In the genomic region with DNA sequence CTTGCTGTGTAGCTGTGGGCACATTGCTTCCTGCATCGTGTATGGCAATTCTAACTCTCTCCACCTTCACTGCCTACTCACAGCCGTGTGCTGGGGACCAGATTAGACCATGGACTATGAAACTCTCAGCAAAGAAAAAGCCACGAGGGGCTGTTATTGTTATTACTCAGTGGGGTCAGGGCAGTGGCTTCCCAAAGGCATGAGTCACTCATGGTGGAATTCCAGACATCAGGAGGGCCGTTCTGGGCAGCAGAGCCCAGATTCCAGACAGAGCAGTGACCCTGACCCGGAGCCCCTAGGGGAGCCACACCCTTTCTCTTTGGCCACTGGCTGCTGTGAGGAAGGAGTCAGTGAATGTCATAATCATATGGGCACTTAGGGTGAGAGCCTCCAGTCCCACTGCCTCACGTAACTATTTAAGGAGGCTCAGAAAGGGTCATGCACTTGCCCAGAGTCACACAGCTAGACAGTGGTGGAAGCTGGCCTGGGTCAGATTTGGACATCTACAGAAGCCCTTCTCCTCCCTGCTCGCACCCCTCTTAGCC, we compare ENCODE assay signal across 8 cellular contexts. TPM values are rescaled to one million over a fixed set of nuclear protein-coding genes. Genes with fewer than 3 reads are reported as not detected.
DNase-seq lines count a peak whose midpoint lies in the region; ATAC-seq and TF ChIP-seq lines count a peak whose summit lies in the region.

No MANE protein-coding gene starts in this region.

- TF ChIP-seq POLR2A in adrenal gland (IDR thresholded peaks at IDR 0.05) (peak in 1 of 2 donors; percentile 67), gastrocnemius medialis (IDR thresholded peaks at IDR 0.05) (peak in 1 of 2 donors; percentile 18)

- H3K36me3 ChIP-seq in GM23248 (ENCODE audit: low read depth) (no peaks in the 10 kb centered on the region), adrenal gland (replicated peaks in 1 of 2) (no peaks in the 10 kb centered on the region), gastrocnemius medialis (no peaks in the 10 kb centered on the region)

- intact Hi-C loops in adrenal gland (cut with DNase I), result no loop called here
- intact Hi-C loops in cardiac septum (cut with DNase I), result loop anchor here (1.0 to 5.0 kb wide), 2 partner anchors 9 to 116 kb away; no protein-coding TSS in a partner anchor
- intact Hi-C loops in gastrocnemius medialis (cut with DNase I; ENCODE audit: low total_unique reads), result loop anchor here (1.0 kb wide), 1 partner anchor 21 kb away; no protein-coding TSS in a partner anchor

- H3K4me2 ChIP-seq in GM23248 (ENCODE audit: unreplicated experiment), result peak overlapping the region; percentile 65

- no peaks in the 10 kb centered on the region for H3K9me2 ChIP-seq in GM23248 (ENCODE audit: insufficient read depth)

- H3K27ac ChIP-seq in GM23248, result peak overlapping the region; percentile 91
- peak overlapping the region; percentile 62 to 91 (median 79) for H3K27ac ChIP-seq in adrenal gland
- H3K27ac ChIP-seq in gastrocnemius medialis, result peak overlapping the region; percentile 47 to 83 (median 66)

- TF ChIP-seq CTCF in adrenal gland (IDR thresholded peaks at IDR 0.05), result no peak
- TF ChIP-seq CTCF in gastrocnemius medialis (IDR thresholded peaks at IDR 0.05 in 4 of 5, conservative IDR thresholded peaks at IDR 0.05 in 1 of 5), result no peak

- peak overlapping the region; percentile 64 for H3K9ac ChIP-seq in GM23248

- no peaks in the 10 kb centered on the region for H3K79me2 ChIP-seq in GM23248 (ENCODE audit: insufficient read depth)

- H3K27me3 ChIP-seq in GM23248 (replicated peaks; ENCODE audit: insufficient read depth) (no peaks in the 10 kb centered on the region), adrenal gland (no peaks in the 10 kb centered on the region), gastrocnemius medialis (no peaks in the 10 kb centered on the region)

- H2AFZ ChIP-seq in GM23248, result no peak overlapping the region

- ATAC-seq in gastrocnemius medialis, result peak; percentile 68 to 77
- ATAC-seq in HG03175 (IDR thresholded peaks at IDR 0.05; ENCODE audit: unreplicated experiment), result no peak
- no peak for ATAC-seq in GM21526 (IDR thresholded peaks at IDR 0.05; ENCODE audit: low FRiP score, unreplicated experiment)

- H3K4me1 ChIP-seq in GM23248 (ENCODE audit: insufficient read depth) (peaks cover 53% of the 10 kb centered on the region), adrenal gland (replicated peaks in 1 of 2) (peaks cover 16 to 39% of the 10 kb centered on the region in 2 donors), gastrocnemius medialis (peaks cover 24 to 40% of the 10 kb centered on the region in 2 donors)

- 0 to 1% methylated on average over 7 of the region's 7 CpGs for WGBS in GM23248 (ENCODE audit: low coverage in 1 of 2, low lambda C conversion rate in 2 of 2, missing lambda C conversion rate in 2 of 2), 2 experiments
- WGBS in adrenal gland, 4 donors, result 23 to 50% (median 33%) methylated on average over 4 to 7 of the region's 7 CpGs

- in situ Hi-C loops in GM23248 (cut with MboI) (no loop called here), gastrocnemius medialis (cut with MboI; ENCODE audit: low sequenced_read_pairs in 4 of 4) (no loop called here)

- no peaks in the 10 kb centered on the region for H4K20me1 ChIP-seq in GM23248 (ENCODE audit: insufficient read depth)

- no peak overlapping the region for H3K4me3 ChIP-seq in GM23248
- H3K4me3 ChIP-seq in adrenal gland, result no peak overlapping the region
- no peak overlapping the region for H3K4me3 ChIP-seq in gastrocnemius medialis

- H3F3A ChIP-seq in GM23248 (ENCODE audit: insufficient read depth), result peaks cover 61% of the 10 kb centered on the region

- DNase-seq in GM23248 (peak; percentile 97), adrenal gland (peak; percentile 60 to 92 (median 92)), cardiac septum (ENCODE audit: low spot score) (peak; percentile 87), gastrocnemius medialis (peak; percentile 72 to 86), SKM-1 (lab: John Stamatoyannopoulos, UW; ENCODE audit: unreplicated experiment) (no peak)
- DNase-seq in activated CD4-positive, alpha-beta T cell treated with anti-CD3 and anti-CD28 coated beads, Interleukin-2, amount 50 U/mL, for 1 hour, result no peak

- H3K9me3 ChIP-seq in GM23248 (ENCODE audit: low read depth), result no peaks in the 10 kb centered on the region
- H3K9me3 ChIP-seq in adrenal gland (replicated peaks in 1 of 3), result no peaks in the 10 kb centered on the region
- no peaks in the 10 kb centered on the region for H3K9me3 ChIP-seq in gastrocnemius medialis

RNA-seq across cellular contexts. Expression of gene CCN5, which starts 22.2 kb away (rescaled TPM):
- total RNA-seq in GM23248 (2014; rRNA removed; shearing (Covaris generic)), result 24.5 and 47.3 TPM in 2 replicates
- polyA plus RNA-seq in GM23248 (2016; fragmentation: Nextera tagmentation; extraction: Ambion mirVana) (20.8 and 23.6 TPM in 2 replicates), adrenal gland (10 to 100 TPM in 2 of 3 donors, 1 to 10 TPM in 1; 8.0 to 47.3 (median 19.1) TPM)
- total RNA-seq in adrenal gland (100 to 1,000 TPM in 2 of 8 donors, 10 to 100 TPM in 6; 24.5 to 115 (median 63.1) TPM), cardiac septum (29.3 TPM), gastrocnemius medialis (10 to 100 TPM; 16.4 to 65.3 (median 45.7) TPM)

RNA-seq across cellular contexts. Expression of gene ADA, which starts 41.5 kb away (rescaled TPM):
- total RNA-seq in GM23248 (2014; rRNA removed; shearing (Covaris generic)), result 7.0 and 8.6 TPM in 2 replicates
- polyA plus RNA-seq in GM23248 (2016; fragmentation: Nextera tagmentation; extraction: Ambion mirVana) (17.5 and 19.3 TPM in 2 replicates), adrenal gland (10 to 100 TPM in 1 of 3 donors, 1 to 10 TPM in 2; 3.4 to 10.4 (median 9.6) TPM)
- total RNA-seq in adrenal gland (10 to 100 TPM in 5 of 8 donors, 1 to 10 TPM in 3; 6.6 to 16.4 (median 11.9) TPM), cardiac septum (4.1 TPM), gastrocnemius medialis (1 to 10 TPM; 2.2 to 5.1 (median 3.0) TPM)

RNA-seq across cellular contexts. Expression of gene KCNK15, which starts 52.7 kb away (rescaled TPM):
- 9.9 and 11.1 TPM in 2 replicates for total RNA-seq in GM23248 (2014; rRNA removed; shearing (Covaris generic))
- polyA plus RNA-seq in GM23248 (2016; fragmentation: Nextera tagmentation; extraction: Ambion mirVana), result 5.2 and 5.7 TPM in 2 replicates
- total RNA-seq in adrenal gland, result 10 to 100 TPM in 1 of 8 donors, 1 to 10 TPM in 6, under 1 TPM in 1; 0.84 to 11.0 (median 3.5) TPM
- under 1 TPM; 0.42 to 0.84 (median 0.56) TPM for polyA plus RNA-seq in adrenal gland
- 0.97 TPM for total RNA-seq in cardiac septum
- under 1 TPM in 1 of 4 donors, not detected in 3; 0.20 TPM for total RNA-seq in gastrocnemius medialis

Comparison
In these comparisons a context has a peak if more than half of its experiments do, and no peak if none do; other contexts are left out.
1. DNase-seq: peak in GM23248 (single experiment), adrenal gland (7 of 7), cardiac septum (single experiment) and gastrocnemius medialis (2 of 2); none in activated CD4-positive, alpha-beta T cell treated with anti-CD3 and anti-CD28 coated beads, Interleukin-2, amount 50 U/mL, for 1 hour (single experiment) and SKM-1 (single experiment).
2. ATAC-seq: peak in gastrocnemius medialis (2 of 2); none in HG03175 (single experiment) and GM21526 (single experiment).
3. intact Hi-C loops: an anchor here in cardiac septum (1.0 to 5.0 kb wide) and gastrocnemius medialis (1.0 kb wide); none called in adrenal gland.
4. Peak in every context shown above with its lines, with median percentiles within 50 percentile points of each other: H3K27ac ChIP-seq.